18 cellular contexts compared by ENCODE assay signal in the genomic region with DNA sequence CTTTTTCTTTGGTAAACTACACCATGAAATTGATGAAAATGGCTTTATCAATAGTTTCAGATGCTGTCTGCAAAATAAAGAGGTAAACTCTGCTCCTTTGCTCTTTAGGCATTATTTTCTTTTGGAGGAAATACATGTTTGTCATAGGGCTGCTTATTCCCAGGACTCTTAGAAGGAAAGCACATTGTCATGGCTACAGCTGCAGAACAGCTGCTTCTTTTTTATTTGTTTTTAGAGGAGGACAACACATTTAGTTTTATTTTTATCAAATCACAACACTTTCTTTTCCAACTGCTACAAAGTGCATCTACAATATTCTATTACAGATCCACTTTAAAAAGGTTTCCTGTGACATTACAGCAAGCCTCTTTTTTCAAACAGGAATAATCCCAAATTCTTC. TPM values are rescaled to one million over a fixed set of nuclear protein-coding genes. Genes with fewer than 3 reads are reported as not detected.
DNase-seq lines count a peak whose midpoint lies in the region; ATAC-seq and TF ChIP-seq lines count a peak whose summit lies in the region.
"Had no signal": no experiment of that assay in that cellular context is flagged by ENCODE, and none has a peak within 500 bp of the region (broad histone marks: within the 10 kb centered on the region; RNA-seq: fewer than 3 reads in every experiment).

No MANE protein-coding gene starts in this region.

- TF ChIP-seq CTCF in brain (conservative IDR thresholded peaks at IDR 0.05) (no peak), hepatocyte (IDR thresholded peaks at IDR 0.05; ENCODE audit: poor library complexity) (no peak)

- no peak overlapping the region for H3K9ac ChIP-seq in skeletal muscle satellite cell (ENCODE audit: low read depth, low read length)

- no peak for ATAC-seq in GM18858 (IDR thresholded peaks at IDR 0.05; ENCODE audit: unreplicated experiment)
- ATAC-seq: CD8-positive, alpha-beta T cell had no signal

- no peak overlapping the region for H3K27ac ChIP-seq in hepatocyte

- H3K36me3 Mint-ChIP-seq in brain: no peaks in the 10 kb centered on the region
- H3K36me3 Mint-ChIP-seq: CD8-positive, alpha-beta T cell had no signal

- H3K36me3 ChIP-seq in hepatocyte (replicated peaks; ENCODE audit: insufficient read depth, low read depth): no peaks in the 10 kb centered on the region
- H3K36me3 ChIP-seq in skeletal muscle satellite cell (ENCODE audit: insufficient read depth, low read length): no peaks in the 10 kb centered on the region
- H3K36me3 ChIP-seq: BE2C had no signal

- H3K4me2 ChIP-seq in hepatocyte (peak overlapping the region; percentile 16), skeletal muscle satellite cell (ENCODE audit: low read length) (peak overlapping the region; percentile 63)

- H3K4me3 ChIP-seq in hepatocyte: no peak overlapping the region
- no peak overlapping the region for H3K4me3 ChIP-seq in skeletal muscle satellite cell (ENCODE audit: low read length)

- peaks cover 4% of the 10 kb centered on the region for H3K27me3 Mint-ChIP-seq in brain

- H3K4me1 Mint-ChIP-seq in brain: peaks cover 9% of the 10 kb centered on the region

- no peaks in the 10 kb centered on the region for H4K20me1 ChIP-seq in hepatocyte (ENCODE audit: insufficient read depth, poor library complexity, severe bottlenecking)

- peak overlapping the region in 3 of 5 experiments; percentile 36 to 90 (median 74) for H3K27ac Mint-ChIP-seq in brain
- H3K27ac Mint-ChIP-seq: CD8-positive, alpha-beta T cell; H9 had no signal

- H3K9me3 ChIP-seq in hepatocyte (ENCODE audit: low read depth) (no peaks in the 10 kb centered on the region), skeletal muscle satellite cell (replicated peaks; ENCODE audit: low read length) (no peaks in the 10 kb centered on the region)
- H3K9me3 ChIP-seq: BE2C had no signal

- H3K4me1 ChIP-seq in hepatocyte (ENCODE audit: insufficient read depth) (peaks cover 8% of the 10 kb centered on the region), skeletal muscle satellite cell (ENCODE audit: control insufficient read depth, insufficient read depth, low read length) (peaks cover 4% of the 10 kb centered on the region)
- H3K4me1 ChIP-seq: BE2C had no signal

- DNase-seq in LHCN-M2 (ENCODE audit: low read depth) (peak; percentile 68), hepatocyte (ENCODE audit: low spot score) (no peak), NCI-H748 (lab: John Stamatoyannopoulos, UW; ENCODE audit: unreplicated experiment) (no peak), NCI-H1930 (lab: John Stamatoyannopoulos, UW) (no peak), NCI-H1436 treated with DMSO at 0.1 percent for 48 hours (lab: John Stamatoyannopoulos, UW) (no peak)
- DNase-seq: BE2C; CD8-positive, alpha-beta T cell; DMS79; H9; Kasumi-1; NCI-H1105; NCI-H187 treated with DMSO at 0.1 percent for 48 hours; NCI-H526 treated with DMSO at 0.1 percent for 48 hours; NK-92 treated with Interleukin-12 subunit alpha and Interleukin-12 subunit beta, amount 100 ng/mL, for 24 hours; SIG-M5 had no signal

- H3K9me2 ChIP-seq in hepatocyte (replicated peaks; ENCODE audit: insufficient read depth): no peaks in the 10 kb centered on the region

- H2AFZ ChIP-seq in hepatocyte: no peak overlapping the region

- H3K9me3 Mint-ChIP-seq in brain: peaks cover 0 to 2% (median 0%) of the 10 kb centered on the region in 5 experiments
- H3K9me3 Mint-ChIP-seq: CD8-positive, alpha-beta T cell had no signal

- peak overlapping the region in 1 of 5 experiments; percentile 65 for H3K4me3 Mint-ChIP-seq in brain
- H3K4me3 Mint-ChIP-seq: CD8-positive, alpha-beta T cell; H9 had no signal

- no peaks in the 10 kb centered on the region for H3K79me2 ChIP-seq in hepatocyte

- H3K27me3 ChIP-seq in hepatocyte: no peaks in the 10 kb centered on the region
- H3K27me3 ChIP-seq in skeletal muscle satellite cell (ENCODE audit: control insufficient read depth, insufficient read depth, low read length): peaks cover 15% of the 10 kb centered on the region
- H3K27me3 ChIP-seq: BE2C had no signal

RNA-seq across cellular contexts. Expression of gene HPF1, which starts 12.7 kb away (rescaled TPM):
- total RNA-seq in LHCN-M2 (2014; rRNA removed) (55.7 and 58.7 TPM in 2 replicates), hepatocyte (19.7 and 29.0 TPM in 2 replicates)
- polyA plus RNA-seq in LHCN-M2 (2012): 18.1 TPM
- polyA plus RNA-seq in brain (ENCODE audit: insufficient read depth, low read depth, low replicate concordance) (12.2 TPM), hepatocyte (21.8 and 25.7 TPM in 2 replicates)
- 22.9 and 36.8 TPM in 2 replicates for total RNA-seq in skeletal muscle satellite cell (2012; rRNA removed)
